ENCODE assay signal across 26 cellular contexts in genomic region chr19:51352783-51353360, GRCh38. TPM values are rescaled to one million over a fixed set of nuclear protein-coding genes. Genes with fewer than 3 reads are reported as not detected.
DNase-seq lines count a peak whose midpoint lies in the region; ATAC-seq, FAIRE-seq and TF ChIP-seq lines count a peak whose summit lies in the region.
"Had no signal": no experiment of that assay in that cellular context is flagged by ENCODE, and none has a peak within 500 bp of the region (broad histone marks: within the 10 kb centered on the region; RNA-seq: fewer than 3 reads in every experiment).

No MANE protein-coding gene starts in this region.

- peak overlapping the region; percentile 51; the same call in 1 of the 2 replicates for H4K8ac ChIP-seq in H1 (ENCODE audit: extremely low read depth, insufficient read depth, low read length)

- POLR2A ChIA-PET in RWPE1 (lab: Yijun Ruan, JAX; ENCODE audit: low non-redundant PET), result no interaction called here
- POLR2A ChIA-PET in H1 (lab: Charles Lee; ENCODE audit: partially characterized antibody), result interaction anchor here (1.5 kb wide), 1 partner anchor 11 kb away, joined by 6 read pairs; no protein-coding TSS in a partner anchor

- WGBS in H1 (ENCODE audit: extremely low coverage in 1 of 2, insufficient coverage in 1 of 2, insufficient read length in 1 of 2, insufficient replicate concordance in 2 of 2, low coverage in 1 of 2, low lambda C conversion rate in 2 of 2, missing lambda C conversion rate in 1 of 2), 2 experiments, result 90% methylated on average over 13 of the region's 16 CpGs; no CpG with 5 or more reads in 1 of the 2 experiments

- no peak overlapping the region for H3K14ac ChIP-seq in H1 (ENCODE audit: insufficient read length)

- H3K36me3 Mint-ChIP-seq in stimulated activated effector memory CD8-positive, alpha-beta T cell treated with anti-CD3 and anti-CD28 coated beads, Interleukin-12 subunit alpha, Interleukin-12 subunit beta, amount 100 ng/mL, for 72 hours, result peaks cover 54% of the 10 kb centered on the region

- TF ChIP-seq RAD21 in H1 (IDR thresholded peaks at IDR 0.05 in 1 of 2, conservative IDR thresholded peaks at IDR 0.05 in 1 of 2; ENCODE audit: low read depth in 2 of 2, low read length in 2 of 2), result no peak

- no peaks in the 10 kb centered on the region for H3K27me3 ChIP-seq in WERI-Rb-1 (ENCODE audit: insufficient read depth, low read depth, severe bottlenecking)
- no peaks in the 10 kb centered on the region for H3K27me3 ChIP-seq in H1 (replicated peaks in 1 of 4; ENCODE audit: control insufficient read depth in 3 of 4, extremely low read depth in 1 of 4, insufficient read depth in 3 of 4, low read length in 3 of 4)
- H3K27me3 ChIP-seq: BE2C had no signal

- H3K79me2 ChIP-seq in H1 (ENCODE audit: control insufficient read depth in 1 of 2, insufficient read depth in 2 of 2, low read length in 2 of 2), result no peaks in the 10 kb centered on the region

- H2AFZ ChIP-seq in H1 (ENCODE audit: low read length), result no peak overlapping the region
- H2AFZ ChIP-seq: PC-9 had no signal

- peaks cover 33% of the 10 kb centered on the region for H3K4me1 Mint-ChIP-seq in stimulated activated effector memory CD8-positive, alpha-beta T cell treated with anti-CD3 and anti-CD28 coated beads, Interleukin-12 subunit alpha, Interleukin-12 subunit beta, amount 100 ng/mL, for 72 hours
- H3K4me1 Mint-ChIP-seq in stimulated activated naive CD8-positive, alpha-beta T cell treated with anti-CD3 and anti-CD28 coated beads, Interleukin-15, amount 100 ng/mL, for 72 hours, result peaks cover 27% of the 10 kb centered on the region

- no peak overlapping the region for H2BK15ac ChIP-seq in H1 (ENCODE audit: low read length)

- no peaks in the 10 kb centered on the region for H3K9me3 Mint-ChIP-seq in stimulated activated effector memory CD8-positive, alpha-beta T cell treated with anti-CD3 and anti-CD28 coated beads, Interleukin-12 subunit alpha, Interleukin-12 subunit beta, amount 100 ng/mL, for 72 hours
- no peaks in the 10 kb centered on the region for H3K9me3 Mint-ChIP-seq in stimulated activated naive CD8-positive, alpha-beta T cell treated with anti-CD3 and anti-CD28 coated beads, Interleukin-15, amount 100 ng/mL, for 72 hours
- H3K9me3 Mint-ChIP-seq: CD14-positive monocyte; CD8-positive, alpha-beta memory T cell; HFFc6 had no signal

- H4K5ac ChIP-seq in H1 (ENCODE audit: insufficient read length, low read depth, low read length), result no peak overlapping the region

- peak overlapping the region; percentile 71 for H3K27ac Mint-ChIP-seq in stimulated activated effector memory CD8-positive, alpha-beta T cell treated with anti-CD3 and anti-CD28 coated beads, Interleukin-12 subunit alpha, Interleukin-12 subunit beta, amount 100 ng/mL, for 72 hours
- no peak overlapping the region for H3K27ac Mint-ChIP-seq in stimulated activated naive CD8-positive, alpha-beta T cell treated with anti-CD3 and anti-CD28 coated beads, Interleukin-15, amount 100 ng/mL, for 72 hours

- no peak for FAIRE-seq in H1 (lab: Jason Lieb, UNC)

- no peak overlapping the region for H3K4me3 Mint-ChIP-seq in stimulated activated effector memory CD8-positive, alpha-beta T cell treated with anti-CD3 and anti-CD28 coated beads, Interleukin-12 subunit alpha, Interleukin-12 subunit beta, amount 100 ng/mL, for 72 hours
- no peak overlapping the region for H3K4me3 Mint-ChIP-seq in stimulated activated naive CD8-positive, alpha-beta T cell treated with anti-CD3 and anti-CD28 coated beads, Interleukin-15, amount 100 ng/mL, for 72 hours
- H3K4me3 Mint-ChIP-seq: CD14-positive monocyte; CD8-positive, alpha-beta memory T cell; HFFc6 had no signal

- no peak overlapping the region for H3K23ac ChIP-seq in H1 (ENCODE audit: insufficient read length)

- H3K9ac ChIP-seq in H1 (replicated peaks in 1 of 4; ENCODE audit: extremely low read depth in 1 of 4, low read depth in 3 of 4, low read length in 3 of 4), result no peak overlapping the region
- H3K9ac ChIP-seq: KMS-11 had no signal

- peaks cover 15% of the 10 kb centered on the region; the same call in 1 of the 2 replicates for H3K36me3 ChIP-seq in WERI-Rb-1
- no peaks in the 10 kb centered on the region for H3K36me3 ChIP-seq in H1 (ENCODE audit: control insufficient read depth in 2 of 4, insufficient read depth in 4 of 4, low read length in 3 of 4)

- no peak overlapping the region for H3K56ac ChIP-seq in H1 (replicated peaks; ENCODE audit: insufficient read length, low read depth, low read length)

- CTCF ChIA-PET in RWPE1 (lab: Yijun Ruan, JAX) (no interaction called here), H1 (lab: Charles Lee; ENCODE audit: partially characterized antibody) (interaction anchor here (1.4 to 2.0 kb wide), 2 partner anchors 10 to 15 kb away, joined by 3 to 5 read pairs; no protein-coding TSS in a partner anchor)

- H3K23me2 ChIP-seq in H1 (ENCODE audit: low read depth, low read length), result no peaks in the 10 kb centered on the region

- H3K4me1 ChIP-seq in H1 (replicated peaks in 1 of 4; ENCODE audit: control insufficient read depth in 3 of 4, insufficient read depth in 4 of 4, low read length in 3 of 4), result peaks cover 3 to 9% (median 7%) of the 10 kb centered on the region in 4 experiments
- H3K4me1 ChIP-seq: BE2C had no signal

- no peak overlapping the region for H4K91ac ChIP-seq in H1 (replicated peaks; ENCODE audit: insufficient read length, low read length)

- no peak for ATAC-seq in stimulated activated effector memory CD8-positive, alpha-beta T cell treated with anti-CD3 and anti-CD28 coated beads, Interleukin-12 subunit alpha, Interleukin-12 subunit beta, amount 100 ng/mL, for 72 hours
- no peak for ATAC-seq in HG03095 (IDR thresholded peaks at IDR 0.05; ENCODE audit: unreplicated experiment)
- ATAC-seq in stimulated activated naive CD8-positive, alpha-beta T cell treated with anti-CD3 and anti-CD28 coated beads, Interleukin-15, amount 100 ng/mL, for 72 hours, result no peak

- H2BK5ac ChIP-seq in H1 (ENCODE audit: low read depth, low read length), result no peak overlapping the region

- no peak overlapping the region for H2BK120ac ChIP-seq in H1 (replicated peaks; ENCODE audit: low read depth, low read length)

- no peak overlapping the region for H2BK12ac ChIP-seq in H1 (ENCODE audit: low read depth, low read length)

- no peak overlapping the region for H3K4me2 ChIP-seq in H1 (ENCODE audit: insufficient read depth in 1 of 2, low read depth in 2 of 2, low read length in 2 of 2)
- H3K4me2 ChIP-seq: KMS-11, PC-9 had no signal

- H3K9me3 ChIP-seq in WERI-Rb-1 (ENCODE audit: severe bottlenecking), result peaks cover 3% of the 10 kb centered on the region
- H3K9me3 ChIP-seq in H1 (ENCODE audit: insufficient read depth in 2 of 2, low read depth in 1 of 2, low read length in 1 of 2), result no peaks in the 10 kb centered on the region
- H3K9me3 ChIP-seq: BE2C, HAP-1 had no signal

- H3K4ac ChIP-seq in H1 (replicated peaks; ENCODE audit: insufficient read length, low read depth, low read length), result no peak overlapping the region

- DNase-seq in RWPE1 (ENCODE audit: low spot score) (no peak), WERI-Rb-1 (no peak), H1 (ENCODE audit: low read depth in 1 of 2, low spot score in 2 of 2) (no peak), NCI-H1092 treated with DMSO at 0.1 percent for 48 hours (lab: John Stamatoyannopoulos, UW) (no peak), DMS53 (lab: John Stamatoyannopoulos, UW) (no peak)
- no peak for DNase-seq in stimulated activated effector memory CD8-positive, alpha-beta T cell treated with anti-CD3 and anti-CD28 coated beads, Interleukin-12 subunit alpha, Interleukin-12 subunit beta, amount 100 ng/mL, for 72 hours (ENCODE audit: low spot score in 2 of 2)
- no peak for DNase-seq in stimulated activated naive CD8-positive, alpha-beta T cell treated with anti-CD3 and anti-CD28 coated beads, Interleukin-15, amount 100 ng/mL, for 72 hours
- DNase-seq: BE2C, Calu3, HFFc6, IMR-90, MM.1S, NCI-H1417, NCI-H1694, NCI-H2029 treated with DMSO at 0.1 percent for 48 hours, NCI-H446 treated with DMSO at 0.1 percent for 48 hours, NCI-H526, PC-9, SHP77 had no signal

- no peak overlapping the region for H3K4me3 ChIP-seq in WERI-Rb-1 (ENCODE audit: low read depth, low read length)
- H3K4me3 ChIP-seq in H1 (ENCODE audit: extremely low read depth in 1 of 4, insufficient read depth in 2 of 4, low read depth in 3 of 4, low read length in 4 of 4), result no peak overlapping the region
- H3K4me3 ChIP-seq: HAP-1, PC-9 had no signal

- H3K27me3 Mint-ChIP-seq in stimulated activated naive CD8-positive, alpha-beta T cell treated with anti-CD3 and anti-CD28 coated beads, Interleukin-15, amount 100 ng/mL, for 72 hours, result no peaks in the 10 kb centered on the region
- H3K27me3 Mint-ChIP-seq: CD8-positive, alpha-beta memory T cell had no signal

- no peak for TF ChIP-seq POLR2A in H1 (IDR thresholded peaks at IDR 0.05; ENCODE audit: control extremely low read depth in 1 of 2, low read depth in 2 of 2, low read length in 2 of 2)

- TF ChIP-seq CTCF in RWPE1 (conservative IDR thresholded peaks at IDR 0.05; ENCODE audit: low read depth) (no peak), WERI-Rb-1 (IDR thresholded peaks at IDR 0.05; ENCODE audit: low read depth, low read length) (no peak), H1 (IDR thresholded peaks at IDR 0.05; ENCODE audit: control extremely low read depth in 1 of 3, insufficient read depth in 1 of 3, low read depth in 1 of 3, low read length in 3 of 3) (no peak)

- no peak for TF ChIP-seq EP300 in H1 (IDR thresholded peaks at IDR 0.05; ENCODE audit: borderline replicate concordance in 1 of 2, low read depth in 2 of 2, low read length in 2 of 2)

- H3K79me1 ChIP-seq in H1 (ENCODE audit: low read depth, low read length), result no peaks in the 10 kb centered on the region

- H2BK20ac ChIP-seq in H1 (ENCODE audit: low read length), result no peak overlapping the region

- peak overlapping the region; percentile 81 for H3K27ac ChIP-seq in RWPE1
- H3K27ac ChIP-seq in WERI-Rb-1, result peak overlapping the region; percentile 71
- H3K27ac ChIP-seq in H1 (ENCODE audit: low read depth, low read length), result no peak overlapping the region
- H3K27ac ChIP-seq: KMS-11, PC-9 had no signal

- H2AK5ac ChIP-seq in H1 (ENCODE audit: low read depth, low read length), result no peak overlapping the region

- no peaks in the 10 kb centered on the region for H4K20me1 ChIP-seq in H1 (replicated peaks in 1 of 2; ENCODE audit: control insufficient read depth in 1 of 2, insufficient read depth in 2 of 2, low read length in 2 of 2)

- H3K18ac ChIP-seq in H1 (ENCODE audit: extremely low read depth, low read length), result no peak overlapping the region

RNA-seq across cellular contexts. Expression of gene VSIG10L, which starts 10.9 kb away (rescaled TPM):
- 10.2 and 10.3 TPM in 2 replicates for total RNA-seq in H1 (2021; fragmentation: NEBNext Ultra II Directional; extraction: Animal tissue kit (Norgen Biotek cat#: 25700))
- polyA plus RNA-seq in H1 (2011; rRNA removed), result 9.9 and 10.4 TPM in 2 replicates
- polyA plus RNA-seq in H1 (2011; cell fraction: cytosol; rRNA removed), result 5.7 TPM
- 8.6 TPM for polyA plus RNA-seq in H1 (2011; cell fraction: nucleus; rRNA removed)
- polyA plus RNA-seq in H1 (2012, experiment 1 of 2), result 8.6 to 10.9 TPM (median 9.3 TPM) in 4 replicates
- 11.2 TPM for polyA plus RNA-seq in H1 (2012, experiment 2 of 2)
- polyA plus RNA-seq in H1 (2013, experiment 1 of 2), result 13.2 TPM
- polyA plus RNA-seq in H1 (2013, experiment 2 of 2), result 13.7 TPM
- polyA minus RNA-seq in H1 (2011; rRNA and poly(A)+ RNA removed), result 4.1 and 4.3 TPM in 2 replicates
- 2.1 TPM for polyA minus RNA-seq in H1 (2011; cell fraction: cytosol; rRNA and poly(A)+ RNA removed)
- polyA minus RNA-seq in H1 (2011; cell fraction: nucleus; rRNA and poly(A)+ RNA removed), result 4.6 TPM

RNA-seq across cellular contexts. Expression of gene ETFB, which starts 13.3 kb away (rescaled TPM):
- total RNA-seq in H1 (2021; fragmentation: NEBNext Ultra II Directional; extraction: Animal tissue kit (Norgen Biotek cat#: 25700)), result 40.0 and 42.1 TPM in 2 replicates
- 66.5 and 94.6 TPM in 2 replicates for polyA plus RNA-seq in H1 (2011; rRNA removed)
- polyA plus RNA-seq in H1 (2011; cell fraction: cytosol; rRNA removed), result 113 TPM
- 49.0 TPM for polyA plus RNA-seq in H1 (2011; cell fraction: nucleus; rRNA removed)
- 63.7 to 87.7 TPM (median 74.1 TPM) in 4 replicates for polyA plus RNA-seq in H1 (2012, experiment 1 of 2)
- polyA plus RNA-seq in H1 (2012, experiment 2 of 2), result 53.0 TPM
- polyA plus RNA-seq in H1 (2013, experiment 1 of 2), result 27.6 TPM
- polyA plus RNA-seq in H1 (2013, experiment 2 of 2), result 27.6 TPM
- 14.8 and 19.6 TPM in 2 replicates for polyA minus RNA-seq in H1 (2011; rRNA and poly(A)+ RNA removed)
- 23.3 TPM for polyA minus RNA-seq in H1 (2011; cell fraction: cytosol; rRNA and poly(A)+ RNA removed)
- polyA minus RNA-seq in H1 (2011; cell fraction: nucleus; rRNA and poly(A)+ RNA removed), result 11.1 TPM

RNA-seq across cellular contexts. Expression of gene CLDND2, which starts 15.9 kb away (rescaled TPM):
- 0.56 and 1.0 TPM in 2 replicates for total RNA-seq in H1 (2021; fragmentation: NEBNext Ultra II Directional; extraction: Animal tissue kit (Norgen Biotek cat#: 25700))
- 0.21 TPM in 1 of 2 replicates, not detected in the other for polyA plus RNA-seq in H1 (2011; rRNA removed)
- 0.26 TPM for polyA plus RNA-seq in H1 (2011; cell fraction: cytosol; rRNA removed)
- 1.2 TPM for polyA plus RNA-seq in H1 (2011; cell fraction: nucleus; rRNA removed)
- 1.4 to 2.7 TPM (median 1.7 TPM) in 4 replicates for polyA plus RNA-seq in H1 (2012, experiment 1 of 2)
- polyA plus RNA-seq in H1 (2012, experiment 2 of 2), result not detected
- 6.6 TPM for polyA plus RNA-seq in H1 (2013, experiment 1 of 2)
- 4.6 TPM for polyA plus RNA-seq in H1 (2013, experiment 2 of 2)
- polyA minus RNA-seq in H1 (2011; rRNA and poly(A)+ RNA removed), result not detected in 2 replicates
- polyA minus RNA-seq in H1 (2011; cell fraction: cytosol; rRNA and poly(A)+ RNA removed), result not detected
- not detected for polyA minus RNA-seq in H1 (2011; cell fraction: nucleus; rRNA and poly(A)+ RNA removed)
- total RNA-seq: IMR-90, RPMI7951, SK-MEL-5 had no signal
- polyA plus RNA-seq: CD14-positive monocyte, IMR-90 had no signal

RNA-seq across cellular contexts. Expression of gene NKG7, which starts 19.6 kb away (rescaled TPM):
- not detected in 2 replicates for total RNA-seq in H1 (2021; fragmentation: NEBNext Ultra II Directional; extraction: Animal tissue kit (Norgen Biotek cat#: 25700))
- not detected in 2 replicates for polyA plus RNA-seq in H1 (2011; rRNA removed)
- not detected for polyA plus RNA-seq in H1 (2011; cell fraction: cytosol; rRNA removed)
- not detected for polyA plus RNA-seq in H1 (2011; cell fraction: nucleus; rRNA removed)
- polyA plus RNA-seq in H1 (2012, experiment 1 of 2), result not detected in 4 replicates
- not detected for polyA plus RNA-seq in H1 (2012, experiment 2 of 2)
- polyA plus RNA-seq in H1 (2013, experiment 1 of 2), result not detected
- polyA plus RNA-seq in H1 (2013, experiment 2 of 2), result not detected
- polyA minus RNA-seq in H1 (2011; rRNA and poly(A)+ RNA removed), result not detected in 2 replicates
- not detected for polyA minus RNA-seq in H1 (2011; cell fraction: cytosol; rRNA and poly(A)+ RNA removed)
- not detected for polyA minus RNA-seq in H1 (2011; cell fraction: nucleus; rRNA and poly(A)+ RNA removed)
- total RNA-seq: Calu3, HFFc6, IMR-90, PC-9, RPMI7951, SK-MEL-5 had no signal
- polyA plus RNA-seq: IMR-90 had no signal

RNA-seq across cellular contexts. Expression of gene LIM2, which starts 34.9 kb away (rescaled TPM):
- not detected in 2 replicates for total RNA-seq in H1 (2021; fragmentation: NEBNext Ultra II Directional; extraction: Animal tissue kit (Norgen Biotek cat#: 25700))
- polyA plus RNA-seq in H1 (2011; rRNA removed), result 0.13 TPM in 1 of 2 replicates, not detected in the other
- polyA plus RNA-seq in H1 (2011; cell fraction: cytosol; rRNA removed), result 0.17 TPM
- polyA plus RNA-seq in H1 (2011; cell fraction: nucleus; rRNA removed), result not detected
- polyA plus RNA-seq in H1 (2012, experiment 1 of 2), result 0.28 TPM in 1 of 4 replicates, not detected in the others
- not detected for polyA plus RNA-seq in H1 (2012, experiment 2 of 2)
- polyA plus RNA-seq in H1 (2013, experiment 1 of 2), result not detected
- not detected for polyA plus RNA-seq in H1 (2013, experiment 2 of 2)
- not detected in 2 replicates for polyA minus RNA-seq in H1 (2011; rRNA and poly(A)+ RNA removed)
- not detected for polyA minus RNA-seq in H1 (2011; cell fraction: cytosol; rRNA and poly(A)+ RNA removed)
- polyA minus RNA-seq in H1 (2011; cell fraction: nucleus; rRNA and poly(A)+ RNA removed), result not detected
- total RNA-seq: Calu3, HFFc6, IMR-90, PC-9, RPMI7951, SK-MEL-5 had no signal
- polyA plus RNA-seq: CD14-positive monocyte, IMR-90 had no signal
